Comparison of ENCODE assay signal across 23 cellular contexts in genomic region chr4:25477251-25477650, GRCh38.
"Had no signal": no experiment of that assay in that cellular context is flagged by ENCODE, and none has a peak within 500 bp of the region (broad histone marks: within the 10 kb centered on the region; RNA-seq: fewer than 3 reads in every experiment).

No MANE protein-coding gene starts in this region.

- H3K27ac ChIP-seq: adrenal gland, body of pancreas, SJCRH30, SK-N-MC had no signal

- H3K4me3 ChIP-seq: adrenal gland, body of pancreas, SJCRH30, SK-N-MC had no signal

- H3K4me1 ChIP-seq: adrenal gland, body of pancreas, SJCRH30 had no signal

- DNase-seq: activated CD4-positive, alpha-beta T cell treated with anti-CD3 and anti-CD28 coated beads, Interleukin-2, amount 10 ng/mL, durations not matched to agents 24 days and 14 days; activated CD4-positive, alpha-beta T cell treated with anti-CD3 and anti-CD28 coated beads, Interleukin-2, amount 50 U/mL, for 4 hours; activated CD8-positive, alpha-beta T cell treated with anti-CD3 and anti-CD28 coated beads for 36 hours; activated gamma-delta T cell treated with Interleukin-2 at 50 U/mL for 16 hours; activated naive CD4-positive, alpha-beta T cell treated with anti-CD3 and anti-CD28 coated beads for 36 hours; activated T-cell treated with anti-CD3 and anti-CD28 coated beads, Interleukin-2, amount 50 U/mL, for 1 hour; adrenal gland; body of pancreas; central memory CD4-positive, alpha-beta T cell; Kasumi-1; KG1; NCI-H1105; NCI-H1436; NCI-H1694; NCI-H1930; NCI-H2081 treated with DMSO at 0.1 percent for 48 hours; NCI-H226; NCI-H524 treated with DMSO at 0.1 percent for 48 hours; SHP77; SJCRH30 had no signal

- ATAC-seq: activated CD8-positive, alpha-beta T cell treated with anti-CD3 and anti-CD28 coated beads for 36 hours; activated naive CD4-positive, alpha-beta T cell treated with anti-CD3 and anti-CD28 coated beads, Interleukin-2, amount 50 U/mL, for 72 hours; body of pancreas; Panc1 had no signal

- H3K27me3 ChIP-seq: adrenal gland, body of pancreas, SJCRH30 had no signal

- H3K9me3 ChIP-seq: adrenal gland had no signal

- H3K36me3 ChIP-seq: adrenal gland, SJCRH30 had no signal
